20 cellular contexts compared by ENCODE assay signal in the genomic region with DNA sequence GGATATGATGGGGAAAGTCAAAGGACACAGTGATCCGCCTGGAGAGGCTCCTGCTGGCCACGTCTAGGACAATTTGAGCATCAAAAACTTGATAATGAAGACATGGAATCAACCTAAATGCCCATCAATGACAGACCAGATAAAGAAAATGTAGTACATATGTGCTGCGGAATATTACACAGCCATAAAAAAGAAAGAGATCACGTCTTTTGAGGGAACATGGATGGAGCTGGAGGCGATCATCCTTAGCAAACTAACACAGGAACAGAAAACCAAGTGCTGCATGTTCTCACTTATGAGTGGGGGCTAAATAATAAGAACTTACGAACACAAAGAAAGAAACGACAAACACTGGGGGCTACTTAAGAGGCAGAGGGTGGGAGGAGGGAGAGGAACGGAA.
DNase-seq lines count a peak whose midpoint lies in the region; ATAC-seq and TF ChIP-seq lines count a peak whose summit lies in the region.
"Had no signal": no experiment of that assay in that cellular context is flagged by ENCODE, and none has a peak within 500 bp of the region (broad histone marks: within the 10 kb centered on the region; RNA-seq: fewer than 3 reads in every experiment).

No MANE protein-coding gene starts in this region.

- no peaks in the 10 kb centered on the region for H3K4me1 ChIP-seq in HEK293 (ENCODE audit: control insufficient read depth, insufficient read depth, low read length)
- peaks cover 32% of the 10 kb centered on the region for H3K4me1 ChIP-seq in Panc1 (ENCODE audit: control insufficient read depth, insufficient read depth, low read length)
- peaks cover 27% of the 10 kb centered on the region for H3K4me1 ChIP-seq in ovary (ENCODE audit: insufficient read depth)
- H3K4me1 ChIP-seq: BE2C had no signal

- TF ChIP-seq CTCF in HEK293 (tag by site-specific recombination; IDR thresholded peaks at IDR 0.05) (no peak), Panc1 (IDR thresholded peaks at IDR 0.05) (no peak), chondrocyte (IDR thresholded peaks at IDR 0.05) (no peak), mesothelial cell of epicardium (IDR thresholded peaks at IDR 0.05; ENCODE audit: unreplicated experiment) (no peak), ovary (IDR thresholded peaks at IDR 0.05) (no peak)

- intact Hi-C loops in Panc1 (cut with micrococcal nuclease; ENCODE audit: unreplicated experiment) = loop anchor here (10.0 kb wide), 1 partner anchor 297 kb away; no protein-coding TSS in a partner anchor
- intact Hi-C loops in ovary (cut with DNase I) = loop anchor here in 3 of 4 donors (10.0 kb wide), 3 partner anchors 177 to 387 kb away; no protein-coding TSS in a partner anchor

- in situ Hi-C loops in Panc1 (cut with HindIII; ENCODE audit: low pct_unique_long_range_greater_than_20kb, low sequenced_read_pairs) = no loop called here

- BruUV-seq in Panc1 (replicated peaks; lab: Mats Ljungman, UMichigan) = no TSS peak

- H3K36me3 ChIP-seq in HEK293 (ENCODE audit: control insufficient read depth in 2 of 2, insufficient read depth in 1 of 2, low read length in 2 of 2) = no peaks in the 10 kb centered on the region
- no peaks in the 10 kb centered on the region for H3K36me3 ChIP-seq in Panc1 (ENCODE audit: control insufficient read depth, insufficient read depth, low read length)
- H3K36me3 ChIP-seq in ovary = no peaks in the 10 kb centered on the region
- H3K36me3 ChIP-seq: BE2C, BLaER1 had no signal

- TF ChIP-seq EP300 in ovary (IDR thresholded peaks at IDR 0.05) = no peak

- no peaks in the 10 kb centered on the region for H3K36me3 Mint-ChIP-seq in chondrocyte (ENCODE audit: low read depth)
- H3K36me3 Mint-ChIP-seq in mesothelial cell of epicardium = no peaks in the 10 kb centered on the region

- DNase-seq in Panc1 (ENCODE audit: low read depth, low spot score) = no peak
- DNase-seq in chondrocyte (ENCODE audit: low spot score) = peak; percentile 12
- no peak for DNase-seq in mesothelial cell of epicardium (ENCODE audit: low spot score in 2 of 2, unreplicated experiment in 2 of 2)
- no peak for DNase-seq in stimulated activated naive CD4-positive, alpha-beta T cell treated with Interleukin-2 at 50 U/mL for 16 hours (lab: John Stamatoyannopoulos, UW)
- no peak for DNase-seq in ovary
- DNase-seq in kidney glomerular epithelial cell (lab: John Stamatoyannopoulos, UW) = no peak
- DNase-seq: 8988T; ACHN; BE2C; C1 segment of cervical spinal cord; CD4-positive, alpha-beta memory T cell; CD4-positive, CD25-positive, alpha-beta regulatory T cell; CD8-positive, alpha-beta memory T cell; COR-L47; DMS79 treated with DMSO at 0.1 percent for 48 hours; GF-D8 had no signal

- WGBS in ovary, 3 donors = 95 to 97% (median 96%) methylated on average over 8 of the region's 8 CpGs

- POLR2A ChIA-PET in HEK293 (lab: Yijun Ruan, JAX) = no interaction called here
- POLR2A ChIA-PET in Panc1 (lab: Charles Lee) = no interaction called here

- no peaks in the 10 kb centered on the region for H3K27me3 Mint-ChIP-seq in chondrocyte (ENCODE audit: low read depth)
- no peaks in the 10 kb centered on the region for H3K27me3 Mint-ChIP-seq in mesothelial cell of epicardium (ENCODE audit: low read depth)
- H3K27me3 Mint-ChIP-seq: CD4-positive, alpha-beta memory T cell; CD4-positive, CD25-positive, alpha-beta regulatory T cell; CD8-positive, alpha-beta memory T cell had no signal

- H3K27ac ChIP-seq in HEK293 (ENCODE audit: extremely low read depth, low read depth, low read length) (no peak overlapping the region), Panc1 (ENCODE audit: low read length) (peak overlapping the region; percentile 92; the same call in 1 of the 2 replicates), ovary (no peak overlapping the region)
- H3K27ac ChIP-seq: BLaER1 had no signal

- H3K4me3 ChIP-seq in HEK293 (ENCODE audit: low read depth, low read length) = no peak overlapping the region
- H3K4me3 ChIP-seq in Panc1 (ENCODE audit: low read depth in 2 of 2, low read length in 2 of 2) = no peak overlapping the region
- H3K4me3 ChIP-seq in ovary = no peak overlapping the region
- H3K4me3 ChIP-seq: BLaER1 had no signal

- H3K4me1 Mint-ChIP-seq in chondrocyte (ENCODE audit: low read depth) (peaks cover 49% of the 10 kb centered on the region), mesothelial cell of epicardium (peaks cover 33% of the 10 kb centered on the region)

- ATAC-seq in Panc1 (no peak), GM19452 (IDR thresholded peaks at IDR 0.05; ENCODE audit: unreplicated experiment) (no peak)

- H3K27me3 ChIP-seq in Panc1 (ENCODE audit: control insufficient read depth, insufficient read depth, low read length) (no peaks in the 10 kb centered on the region), ovary (no peaks in the 10 kb centered on the region)
- H3K27me3 ChIP-seq: BE2C, BLaER1 had no signal

- H3K9me3 Mint-ChIP-seq in chondrocyte (ENCODE audit: low read depth) = peaks cover 7% of the 10 kb centered on the region
- H3K9me3 Mint-ChIP-seq in mesothelial cell of epicardium = no peaks in the 10 kb centered on the region
- H3K9me3 Mint-ChIP-seq: CD4-positive, alpha-beta memory T cell; CD8-positive, alpha-beta memory T cell had no signal

- no peak overlapping the region for H3K4me3 Mint-ChIP-seq in chondrocyte (ENCODE audit: unreplicated experiment)
- no peak overlapping the region for H3K4me3 Mint-ChIP-seq in mesothelial cell of epicardium
- H3K4me3 Mint-ChIP-seq: CD14-positive monocyte; CD4-positive, alpha-beta memory T cell; CD4-positive, CD25-positive, alpha-beta regulatory T cell; CD8-positive, alpha-beta memory T cell had no signal

- H3K27ac Mint-ChIP-seq in chondrocyte (ENCODE audit: unreplicated experiment) = no peak overlapping the region
- peak overlapping the region; percentile 36 for H3K27ac Mint-ChIP-seq in mesothelial cell of epicardium
- H3K27ac Mint-ChIP-seq: CD4-positive, alpha-beta memory T cell; CD4-positive, CD25-positive, alpha-beta regulatory T cell had no signal

- CTCF ChIA-PET in HEK293 (lab: Yijun Ruan, JAX) (no interaction called here), Panc1 (lab: Charles Lee) (no interaction called here)

- H3K9me3 ChIP-seq in HEK293 (ENCODE audit: control insufficient read depth, insufficient read depth, low read depth, low read length) (no peaks in the 10 kb centered on the region), Panc1 (ENCODE audit: control insufficient read depth, insufficient read depth, low read depth, low read length) (no peaks in the 10 kb centered on the region), ovary (no peaks in the 10 kb centered on the region)
- H3K9me3 ChIP-seq: BE2C, BLaER1 had no signal

- no peak for TF ChIP-seq POLR2A in ovary (IDR thresholded peaks at IDR 0.05)

TF ChIP-seq in HEK293, 187 proteins besides CTCF, POLR2A, EP300 and RAD21:
- TF ChIP-seq GLI2 (tag by site-specific recombination; IDR thresholded peaks at IDR 0.05; ENCODE audit: borderline replicate concordance, low read depth) (no peak), ZNF830 (tag by site-specific recombination; IDR thresholded peaks at IDR 0.05; ENCODE audit: low read depth) (no peak), ZNF146 (tag by site-specific recombination; IDR thresholded peaks at IDR 0.05) (peak; percentile 91)
- TF ChIP-seq, protein P1, sequence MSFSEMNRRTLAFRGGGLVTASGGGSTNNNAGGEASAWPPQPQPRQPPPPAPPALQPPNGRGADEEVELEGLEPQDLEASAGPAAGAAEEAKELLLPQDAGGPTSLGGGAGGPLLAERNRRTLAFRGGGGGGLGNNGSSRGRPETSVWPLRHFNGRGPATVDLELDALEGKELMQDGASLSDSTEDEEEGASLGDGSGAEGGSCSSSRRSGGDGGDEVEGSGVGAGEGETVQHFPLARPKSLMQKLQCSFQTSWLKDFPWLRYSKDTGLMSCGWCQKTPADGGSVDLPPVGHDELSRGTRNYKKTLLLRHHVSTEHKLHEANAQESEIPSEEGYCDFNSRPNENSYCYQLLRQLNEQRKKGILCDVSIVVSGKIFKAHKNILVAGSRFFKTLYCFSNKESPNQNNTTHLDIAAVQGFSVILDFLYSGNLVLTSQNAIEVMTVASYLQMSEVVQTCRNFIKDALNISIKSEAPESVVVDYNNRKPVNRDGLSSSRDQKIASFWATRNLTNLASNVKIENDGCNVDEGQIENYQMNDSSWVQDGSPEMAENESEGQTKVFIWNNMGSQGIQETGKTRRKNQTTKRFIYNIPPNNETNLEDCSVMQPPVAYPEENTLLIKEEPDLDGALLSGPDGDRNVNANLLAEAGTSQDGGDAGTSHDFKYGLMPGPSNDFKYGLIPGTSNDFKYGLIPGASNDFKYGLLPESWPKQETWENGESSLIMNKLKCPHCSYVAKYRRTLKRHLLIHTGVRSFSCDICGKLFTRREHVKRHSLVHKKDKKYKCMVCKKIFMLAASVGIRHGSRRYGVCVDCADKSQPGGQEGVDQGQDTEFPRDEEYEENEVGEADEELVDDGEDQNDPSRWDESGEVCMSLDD (tag by site-specific recombination; IDR thresholded peaks at IDR 0.05) = no peak
- TF ChIP-seq, protein P2, sequence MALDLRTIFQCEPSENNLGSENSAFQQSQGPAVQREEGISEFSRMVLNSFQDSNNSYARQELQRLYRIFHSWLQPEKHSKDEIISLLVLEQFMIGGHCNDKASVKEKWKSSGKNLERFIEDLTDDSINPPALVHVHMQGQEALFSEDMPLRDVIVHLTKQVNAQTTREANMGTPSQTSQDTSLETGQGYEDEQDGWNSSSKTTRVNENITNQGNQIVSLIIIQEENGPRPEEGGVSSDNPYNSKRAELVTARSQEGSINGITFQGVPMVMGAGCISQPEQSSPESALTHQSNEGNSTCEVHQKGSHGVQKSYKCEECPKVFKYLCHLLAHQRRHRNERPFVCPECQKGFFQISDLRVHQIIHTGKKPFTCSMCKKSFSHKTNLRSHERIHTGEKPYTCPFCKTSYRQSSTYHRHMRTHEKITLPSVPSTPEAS (tag by site-specific recombination; IDR thresholded peaks at IDR 0.05) = no peak
